9 cellular contexts compared by ENCODE assay signal in the genomic region with DNA sequence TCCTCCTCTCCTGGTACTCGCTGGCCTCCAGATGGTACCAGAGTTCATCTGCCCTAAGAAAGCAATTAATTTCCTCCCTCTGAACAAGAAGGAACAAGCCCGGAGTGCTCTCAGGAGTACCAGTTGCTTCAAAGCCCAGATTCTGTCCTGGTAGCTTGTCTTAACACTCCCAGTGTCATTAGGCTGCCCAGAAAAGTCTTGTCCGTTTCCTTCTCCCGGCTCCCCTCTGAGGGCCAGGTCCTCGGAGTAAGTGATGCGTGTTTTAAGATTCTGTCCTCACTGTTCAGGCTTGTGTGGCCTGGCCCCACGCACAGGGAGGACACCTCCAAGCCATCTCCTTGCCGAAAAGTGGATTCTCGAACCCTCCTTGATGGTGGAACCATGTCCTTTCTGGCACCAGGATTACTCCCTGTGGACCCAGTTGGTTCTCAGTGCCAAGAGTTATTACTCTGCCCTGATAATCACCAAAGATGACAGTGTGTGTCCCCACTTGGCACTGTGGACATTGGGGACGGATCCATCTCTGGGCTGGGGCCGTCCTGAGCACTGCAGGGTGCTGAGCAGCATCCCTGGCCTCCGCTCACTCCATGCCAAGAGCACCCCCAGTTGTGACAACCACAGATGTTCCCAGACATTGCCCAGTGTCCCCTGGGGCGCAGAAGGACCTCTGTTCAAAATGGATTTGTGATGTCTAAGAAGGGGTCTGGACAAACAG. TPM values are rescaled to one million over a fixed set of nuclear protein-coding genes. Genes with fewer than 3 reads are reported as not detected.
A peak's percentile ranks its signal among the peaks of the same experiment; 100 is the strongest.
DNase-seq lines count a peak whose midpoint lies in the region; ATAC-seq and TF ChIP-seq lines count a peak whose summit lies in the region.
"Had no signal": no experiment of that assay in that cellular context is flagged by ENCODE, and none has a peak within 500 bp of the region (broad histone marks: within the 10 kb centered on the region; RNA-seq: fewer than 3 reads in every experiment).

No MANE protein-coding gene starts in this region.

- H3K27ac ChIP-seq in breast epithelium (peak overlapping the region; percentile 95 to 99), lung (ENCODE audit: low read depth in 1 of 2, low read length in 1 of 2) (peak overlapping the region; percentile 89 to 98), stomach smooth muscle (ENCODE audit: low read length) (peak overlapping the region; percentile 100)
- H3K27ac ChIP-seq: SJCRH30 had no signal

- H3K27me3 ChIP-seq in breast epithelium = no peaks in the 10 kb centered on the region
- no peaks in the 10 kb centered on the region for H3K27me3 ChIP-seq in lung (ENCODE audit: control insufficient read depth, insufficient read depth)
- H3K27me3 ChIP-seq in stomach smooth muscle (ENCODE audit: control insufficient read depth in 1 of 2, insufficient read depth in 2 of 2, low read length in 2 of 2) = no peaks in the 10 kb centered on the region
- H3K27me3 ChIP-seq: SJCRH30 had no signal

- H3K36me3 ChIP-seq in breast epithelium (no peaks in the 10 kb centered on the region), lung (ENCODE audit: control insufficient read depth in 2 of 2, insufficient read depth in 2 of 2, low read length in 2 of 2) (no peaks in the 10 kb centered on the region), stomach smooth muscle (ENCODE audit: control insufficient read depth in 2 of 2, insufficient read depth in 2 of 2, low read length in 2 of 2) (no peaks in the 10 kb centered on the region)
- H3K36me3 ChIP-seq: SJCRH30 had no signal

- H3K4me1 ChIP-seq in breast epithelium (peaks cover 11 to 17% of the 10 kb centered on the region in 2 donors), lung (ENCODE audit: control insufficient read depth in 2 of 2, insufficient read depth in 2 of 2, low read length in 2 of 2) (peaks cover 13 to 32% of the 10 kb centered on the region in 2 donors), stomach smooth muscle (ENCODE audit: control insufficient read depth, insufficient read depth, low read length) (peaks cover 69% of the 10 kb centered on the region)

- H3K4me3 ChIP-seq in breast epithelium (peak overlapping the region in 1 of 3 donors; percentile 54), lung (no peak overlapping the region), stomach smooth muscle (ENCODE audit: low read length in 2 of 2) (peak overlapping the region; percentile 27 to 66)
- H3K4me3 ChIP-seq: SJCRH30 had no signal

- intact Hi-C loops in breast epithelium (cut with DNase I; ENCODE audit: low total_unique reads) = loop anchor here (5.0 kb wide), 1 partner anchor 1741 kb away; no protein-coding TSS in a partner anchor

- ATAC-seq in lung (ENCODE audit: insufficient read depth, low FRiP score) = peak; percentile 32

- DNase-seq in NCI-H524 treated with DMSO at 0.1 percent for 48 hours (lab: John Stamatoyannopoulos, UW) (peak; percentile 3), breast epithelium (ENCODE audit: low spot score in 2 of 2) (peak; percentile 28 to 47), lung (ENCODE audit: low spot score) (no peak), cerebellum (ENCODE audit: low spot score) (no peak), islet precursor cell (no peak)
- no peak for DNase-seq in stimulated activated CD4-positive, alpha-beta T cell treated with anti-CD3 and anti-CD28 coated beads, Interleukin-4, amount 100 ng/mL, for 24 hours
- no peak for DNase-seq in activated CD4-positive, CD25-positive, alpha-beta regulatory T cell (lab: John Stamatoyannopoulos, UW)
- DNase-seq: SJCRH30 had no signal

- WGBS in lung, 2 donors = 85 to 86% methylated on average over 13 of the region's 13 CpGs

- H3K9me3 ChIP-seq in breast epithelium = no peaks in the 10 kb centered on the region
- no peaks in the 10 kb centered on the region for H3K9me3 ChIP-seq in lung (ENCODE audit: control insufficient read depth in 2 of 2, insufficient read depth in 1 of 2, low read length in 1 of 2)
- no peaks in the 10 kb centered on the region for H3K9me3 ChIP-seq in stomach smooth muscle (ENCODE audit: control insufficient read depth in 2 of 2, low read length in 2 of 2)
- H3K9me3 ChIP-seq: SJCRH30 had no signal

- TF ChIP-seq POLR2A in breast epithelium (IDR thresholded peaks at IDR 0.05) = no peak

- peak overlapping the region; percentile 58 to 85 for H3K9ac ChIP-seq in stomach smooth muscle (ENCODE audit: low read length in 2 of 2)

- TF ChIP-seq CTCF in breast epithelium (IDR thresholded peaks at IDR 0.05) (no peak), lung (IDR thresholded peaks at IDR 0.05; ENCODE audit: control extremely low read depth, extremely low read depth) (no peak)

RNA-seq across cellular contexts. Expression of gene RFX2, which starts 52.5 kb away (rescaled TPM):
- 10 to 100 TPM in 1 of 3 donors, 1 to 10 TPM in 2; 6.1 to 16.2 (median 9.2) TPM for total RNA-seq in breast epithelium
- total RNA-seq in lung = 10 to 100 TPM; 22.6 to 54.2 TPM
- polyA plus RNA-seq in lung = 10 to 100 TPM; 13.1 to 17.3 TPM
- 11.4 TPM for total RNA-seq in cerebellum

Comparison
In these comparisons a context has a peak if more than half of its experiments do, and no peak if none do; other contexts are left out.
1. DNase-seq: peak in NCI-H524 treated with DMSO at 0.1 percent for 48 hours (single experiment) and breast epithelium (2 of 2); none in lung (single experiment), stimulated activated CD4-positive, alpha-beta T cell treated with anti-CD3 and anti-CD28 coated beads, Interleukin-4, amount 100 ng/mL, for 24 hours (single experiment), cerebellum (single experiment), activated CD4-positive, CD25-positive, alpha-beta regulatory T cell (0 of 4) and islet precursor cell (single experiment).
2. Peak in every context shown above with its lines, with median percentiles within 50 percentile points of each other: H3K27ac ChIP-seq.